8 cellular contexts compared by ENCODE assay signal in genomic region chr14:53011053-53011462, GRCh38.
DNase-seq lines count a peak whose midpoint lies in the region; TF ChIP-seq lines count a peak whose summit lies in the region.

No MANE protein-coding gene starts in this region.

- intact Hi-C loops in spleen (cut with DNase I; ENCODE audit: low total_unique reads) = no loop called here

- H3K27ac Mint-ChIP-seq in HFFc6 = peak overlapping the region; percentile 85
- no peak overlapping the region for H3K27ac Mint-ChIP-seq in activated T-cell treated with anti-CD3 and anti-CD28 coated beads, Interleukin-2, amount 50 U/mL, for 24 hours

- H3K36me3 Mint-ChIP-seq in HFFc6 (ENCODE audit: low read depth) = no peaks in the 10 kb centered on the region
- no peaks in the 10 kb centered on the region for H3K36me3 Mint-ChIP-seq in activated T-cell treated with anti-CD3 and anti-CD28 coated beads, Interleukin-2, amount 50 U/mL, for 24 hours (ENCODE audit: low read depth)

- DNase-seq in HFFc6 (peak; percentile 96), T47D (ENCODE audit: low read depth in 1 of 2, low spot score in 1 of 2) (peak; percentile 12 to 23), islet precursor cell (peak; percentile 95), spleen (no peak), NCI-H2227 (lab: John Stamatoyannopoulos, UW; ENCODE audit: unreplicated experiment) (no peak), NCI-H2227 treated with DMSO at 0.1 percent for 48 hours (lab: John Stamatoyannopoulos, UW) (no peak)
- DNase-seq in stimulated activated CD4-positive, alpha-beta T cell treated with anti-CD3 and anti-CD28 coated beads, Interleukin-2, amount 100 ng/mL, for 48 hours = no peak
- DNase-seq in activated T-cell treated with anti-CD3 and anti-CD28 coated beads, Interleukin-2, amount 50 U/mL, for 24 hours = no peak

- H3K4me3 Mint-ChIP-seq in HFFc6 = peak overlapping the region; percentile 80
- no peak overlapping the region for H3K4me3 Mint-ChIP-seq in activated T-cell treated with anti-CD3 and anti-CD28 coated beads, Interleukin-2, amount 50 U/mL, for 24 hours

- 54 to 82% (median 75%) methylated on average over 7 of the region's 7 CpGs for WGBS in spleen, 5 donors

- no peaks in the 10 kb centered on the region for H3K4me1 ChIP-seq in spleen

- H3K27me3 ChIP-seq in spleen (replicated peaks in 1 of 7) = no peaks in the 10 kb centered on the region

- no peak overlapping the region for H3K4me3 ChIP-seq in spleen

- no peaks in the 10 kb centered on the region for H3K9me3 Mint-ChIP-seq in HFFc6
- H3K9me3 Mint-ChIP-seq in activated T-cell treated with anti-CD3 and anti-CD28 coated beads, Interleukin-2, amount 50 U/mL, for 24 hours = no peaks in the 10 kb centered on the region

- in situ Hi-C loops in T47D (cut with HindIII; ENCODE audit: low pct_unique_long_range_greater_than_20kb, low sequenced_read_pairs) = no loop called here

- H3K9me3 ChIP-seq in spleen = no peaks in the 10 kb centered on the region

- no peaks in the 10 kb centered on the region; the same call in 1 of the 2 replicates for H3K27me3 Mint-ChIP-seq in HFFc6 (ENCODE audit: insufficient read depth)
- H3K27me3 Mint-ChIP-seq in activated T-cell treated with anti-CD3 and anti-CD28 coated beads, Interleukin-2, amount 50 U/mL, for 24 hours = peaks cover 5% of the 10 kb centered on the region

- TF ChIP-seq POLR2A in spleen (IDR thresholded peaks at IDR 0.05) = no peak

- no peaks in the 10 kb centered on the region for H3K36me3 ChIP-seq in spleen

- H3K27ac ChIP-seq in spleen = peak overlapping the region in 5 of 8 donors; percentile 14 to 45 (median 41)

- H3K4me1 Mint-ChIP-seq in HFFc6 (ENCODE audit: low read depth) = peaks cover 48% of the 10 kb centered on the region
- H3K4me1 Mint-ChIP-seq in activated T-cell treated with anti-CD3 and anti-CD28 coated beads, Interleukin-2, amount 50 U/mL, for 24 hours (ENCODE audit: low read depth) = no peaks in the 10 kb centered on the region

- TF ChIP-seq CTCF in HFFc6 (IDR thresholded peaks at IDR 0.05) (no peak), spleen (IDR thresholded peaks at IDR 0.05 in 8 of 11, conservative IDR thresholded peaks at IDR 0.05 in 3 of 11) (no peak)

Comparison
In these comparisons a context has a peak if more than half of its experiments do, and no peak if none do; other contexts are left out.
1. DNase-seq: peak in HFFc6 (single experiment), T47D (2 of 2) and islet precursor cell (single experiment); none in spleen (single experiment), NCI-H2227 (single experiment), NCI-H2227 treated with DMSO at 0.1 percent for 48 hours (single experiment), stimulated activated CD4-positive, alpha-beta T cell treated with anti-CD3 and anti-CD28 coated beads, Interleukin-2, amount 100 ng/mL, for 48 hours (0 of 2) and activated T-cell treated with anti-CD3 and anti-CD28 coated beads, Interleukin-2, amount 50 U/mL, for 24 hours (single experiment).